ENCODE assay signal across 21 cellular contexts in the genomic region with DNA sequence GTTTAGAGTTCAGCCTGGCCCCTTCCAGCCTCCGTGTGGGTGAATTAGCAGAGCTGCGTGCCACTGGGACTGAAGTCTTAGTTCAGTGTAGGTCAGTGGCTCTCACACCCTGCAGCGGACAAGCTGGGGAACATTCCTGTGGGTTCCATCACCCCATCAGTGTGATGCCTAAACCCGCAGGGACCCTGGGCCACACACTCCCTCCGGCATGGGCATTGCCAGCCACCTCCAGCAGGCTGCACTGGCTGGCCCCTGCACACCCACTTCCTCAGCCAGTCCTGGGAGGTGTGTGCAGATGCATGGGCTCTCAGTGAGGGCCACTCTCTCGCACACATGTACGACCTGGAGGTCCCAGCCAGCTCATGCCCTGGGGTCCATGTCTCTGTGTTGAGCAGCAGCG. TPM values are rescaled to one million over a fixed set of nuclear protein-coding genes. Genes with fewer than 3 reads are reported as not detected.
"Had no signal": no experiment of that assay in that cellular context is flagged by ENCODE, and none has a peak within 500 bp of the region (broad histone marks: within the 10 kb centered on the region; RNA-seq: fewer than 3 reads in every experiment).

No MANE protein-coding gene starts in this region.

- ATAC-seq: effector memory CD8-positive, alpha-beta T cell; left cardiac atrium; left lung; mucosa of descending colon; naive thymus-derived CD4-positive, alpha-beta T cell; sciatic nerve; stimulated activated effector memory CD8-positive, alpha-beta T cell treated with anti-CD3 and anti-CD28 coated beads, Interleukin-12 subunit alpha, Interleukin-12 subunit beta, amount 100 ng/mL, for 72 hours had no signal

- H3K4me3 ChIP-seq: coronary artery, left lung, mucosa of descending colon, neural progenitor cell, thyroid gland had no signal

- H3K4me1 ChIP-seq: left lung, neural progenitor cell, parathyroid adenoma, thyroid gland had no signal

- H3K4me1 Mint-ChIP-seq: mesothelial cell of epicardium; naive thymus-derived CD4-positive, alpha-beta T cell; nephron; neural progenitor cell; stimulated activated effector memory CD8-positive, alpha-beta T cell treated with anti-CD3 and anti-CD28 coated beads, Interleukin-12 subunit alpha, Interleukin-12 subunit beta, amount 100 ng/mL, for 72 hours had no signal

- H3K36me3 Mint-ChIP-seq: mesothelial cell of epicardium; naive thymus-derived CD4-positive, alpha-beta T cell; neural progenitor cell; stimulated activated effector memory CD8-positive, alpha-beta T cell treated with anti-CD3 and anti-CD28 coated beads, Interleukin-12 subunit alpha, Interleukin-12 subunit beta, amount 100 ng/mL, for 72 hours had no signal

- DNase-seq: effector memory CD8-positive, alpha-beta T cell; erythroblast; left cardiac atrium; left lung; mesenchymal stem cell; mucosa of descending colon; naive thymus-derived CD4-positive, alpha-beta T cell; stimulated activated CD4-positive, alpha-beta T cell treated with anti-CD3 and anti-CD28 coated beads, Interleukin-2, amount 100 ng/mL, for 24 hours; stimulated activated CD4-positive, alpha-beta T cell treated with anti-CD3 and anti-CD28 coated beads, Interleukin-4, amount 100 ng/mL, for 24 hours; thyroid gland; trophoblast cell had no signal

- H3K9me3 Mint-ChIP-seq: effector memory CD8-positive, alpha-beta T cell; mesothelial cell of epicardium; nephron; neural progenitor cell; stimulated activated effector memory CD8-positive, alpha-beta T cell treated with anti-CD3 and anti-CD28 coated beads, Interleukin-12 subunit alpha, Interleukin-12 subunit beta, amount 100 ng/mL, for 72 hours; stimulated activated naive CD8-positive, alpha-beta T cell treated with anti-CD3 and anti-CD28 coated beads, Interleukin-15, Interleukin-2, amounts not matched to agents 100 ng/mL and 50 ng/mL, for 24 hours had no signal

- H3K27ac Mint-ChIP-seq: effector memory CD8-positive, alpha-beta T cell; mesothelial cell of epicardium; naive thymus-derived CD4-positive, alpha-beta T cell; nephron; neural progenitor cell; progenitor cell of endocrine pancreas; stimulated activated effector memory CD8-positive, alpha-beta T cell treated with anti-CD3 and anti-CD28 coated beads, Interleukin-12 subunit alpha, Interleukin-12 subunit beta, amount 100 ng/mL, for 72 hours; stimulated activated naive CD8-positive, alpha-beta T cell treated with anti-CD3 and anti-CD28 coated beads, Interleukin-15, Interleukin-2, amounts not matched to agents 100 ng/mL and 50 ng/mL, for 24 hours had no signal

- H3K27ac ChIP-seq: coronary artery, left lung, neural progenitor cell, parathyroid adenoma, thyroid gland had no signal

- H3K27me3 Mint-ChIP-seq: effector memory CD8-positive, alpha-beta T cell; naive thymus-derived CD4-positive, alpha-beta T cell; progenitor cell of endocrine pancreas; stimulated activated naive CD8-positive, alpha-beta T cell treated with anti-CD3 and anti-CD28 coated beads, Interleukin-15, Interleukin-2, amounts not matched to agents 100 ng/mL and 50 ng/mL, for 24 hours had no signal

- H3K4me3 Mint-ChIP-seq: effector memory CD8-positive, alpha-beta T cell; mesothelial cell of epicardium; naive thymus-derived CD4-positive, alpha-beta T cell; nephron; neural progenitor cell; stimulated activated effector memory CD8-positive, alpha-beta T cell treated with anti-CD3 and anti-CD28 coated beads, Interleukin-12 subunit alpha, Interleukin-12 subunit beta, amount 100 ng/mL, for 72 hours; stimulated activated naive CD8-positive, alpha-beta T cell treated with anti-CD3 and anti-CD28 coated beads, Interleukin-15, Interleukin-2, amounts not matched to agents 100 ng/mL and 50 ng/mL, for 24 hours had no signal

- H3K36me3 ChIP-seq: left lung, neural progenitor cell, thyroid gland had no signal

- H3K9me3 ChIP-seq: mucosa of descending colon, thyroid gland had no signal

- H3K27me3 ChIP-seq: left lung, neural progenitor cell, thyroid gland had no signal

RNA-seq across cellular contexts. Expression of gene TF, which starts 52.4 kb away (rescaled TPM):
- total RNA-seq: fibroblast of villous mesenchyme had no signal
